1 cellular context compared by ENCODE assay signal in genomic region chr2:109128466-109129355, GRCh38.
A peak's percentile ranks its signal among the peaks of the same experiment; 100 is the strongest.
TF ChIP-seq lines count a peak whose summit lies in the region.

SH3RF3 (plus strand) TSS chr2:109129205.

TF ChIP-seq in HepG2, 621 proteins besides CTCF, POLR2A, EP300 and RAD21 (continued from another document and continues in another):
- peak; percentile 32; the same call in 1 of the 2 replicates for TF ChIP-seq ZNF687 (CRISPR knock-in tag; IDR thresholded peaks at IDR 0.05)
- 0 out of 2 replicates have a peak, but pooled peaks have one; percentile 35 for TF ChIP-seq TMF1 (CRISPR knock-in tag; IDR thresholded peaks at IDR 0.05; ENCODE audit: low read depth)
- TF ChIP-seq ZNF709 (CRISPR knock-in tag; IDR thresholded peaks at IDR 0.05) = 0 out of 2 replicates have a peak, but pooled peaks have one; percentile 48
- no peak for TF ChIP-seq ZBTB26 (CRISPR knock-in tag; IDR thresholded peaks at IDR 0.05; ENCODE audit: borderline replicate concordance)
- TF ChIP-seq ZFYVE20 (CRISPR knock-in tag; IDR thresholded peaks at IDR 0.05; ENCODE audit: borderline replicate concordance, low read depth) = 0 out of 2 replicates have a peak, but pooled peaks have one; percentile 24
- TF ChIP-seq HES4 (CRISPR knock-in tag; IDR thresholded peaks at IDR 0.05; ENCODE audit: borderline replicate concordance) = peak; percentile 79; the same call in 1 of the 2 replicates
- TF ChIP-seq HNF1B (CRISPR knock-in tag; IDR thresholded peaks at IDR 0.05) = no peak
- no peak for TF ChIP-seq ZNF775 (CRISPR knock-in tag; IDR thresholded peaks at IDR 0.05; ENCODE audit: borderline replicate concordance)
- no peak for TF ChIP-seq ZNF543 (CRISPR knock-in tag; IDR thresholded peaks at IDR 0.05)
- TF ChIP-seq ZMYM3 (CRISPR knock-in tag; IDR thresholded peaks at IDR 0.05) = no peak
- no peak for TF ChIP-seq EED (CRISPR knock-in tag; IDR thresholded peaks at IDR 0.05)
- TF ChIP-seq ZNF234 (CRISPR knock-in tag; conservative IDR thresholded peaks at IDR 0.05) = no peak; the same call in 1 of the 2 replicates
- no peak for TF ChIP-seq ARID5B (CRISPR knock-in tag; IDR thresholded peaks at IDR 0.05)
- TF ChIP-seq ZKSCAN1 (IDR thresholded peaks at IDR 0.05; ENCODE audit: low read length) = no peak
- TF ChIP-seq CSRNP2 (CRISPR knock-in tag; conservative IDR thresholded peaks at IDR 0.05; ENCODE audit: low read depth) = no peak
- no peak for TF ChIP-seq ZZZ3 (CRISPR knock-in tag; IDR thresholded peaks at IDR 0.05; ENCODE audit: borderline replicate concordance)
- no peak for TF ChIP-seq POLR2AphosphoS5 (IDR thresholded peaks at IDR 0.05; ENCODE audit: low read depth, low read length)
- TF ChIP-seq E2F5 (CRISPR knock-in tag; conservative IDR thresholded peaks at IDR 0.05) = no peak
- no peak for TF ChIP-seq ELF4 (CRISPR knock-in tag; IDR thresholded peaks at IDR 0.05; ENCODE audit: borderline replicate concordance)
- TF ChIP-seq ZNF407 (CRISPR knock-in tag; IDR thresholded peaks at IDR 0.05; ENCODE audit: not compliant biosample characterization) = no peak
- 0 out of 2 replicates have a peak, but pooled peaks have one; percentile 63 for TF ChIP-seq TOPORS (CRISPR knock-in tag; IDR thresholded peaks at IDR 0.05)
- TF ChIP-seq NCOA5 (CRISPR knock-in tag; IDR thresholded peaks at IDR 0.05) = no peak
